Comparison of ENCODE assay signal across 8 cellular contexts in the genomic region with DNA sequence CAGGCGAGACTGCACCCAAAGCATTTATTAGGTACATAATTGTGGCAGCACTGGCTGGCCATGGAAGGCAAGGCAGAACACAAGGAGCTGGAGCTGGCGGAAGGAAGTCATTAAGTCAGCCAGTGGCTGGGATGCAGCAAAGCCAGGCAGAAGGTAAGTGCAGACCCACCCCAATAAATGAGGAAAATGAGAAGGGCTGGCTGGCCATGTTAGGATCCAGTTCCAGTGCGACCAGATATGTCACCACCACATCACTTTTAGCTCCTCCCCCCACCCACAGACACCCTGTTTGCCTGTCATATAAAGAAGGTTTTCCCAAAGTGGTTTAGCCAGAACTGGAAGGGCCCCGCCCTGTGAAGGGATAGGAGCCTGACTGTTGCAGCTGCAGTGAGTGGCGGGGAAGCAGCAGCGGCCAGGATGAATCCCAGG.
A peak's percentile ranks its signal among the peaks of the same experiment; 100 is the strongest.
DNase-seq lines count a peak whose midpoint lies in the region; ATAC-seq and TF ChIP-seq lines count a peak whose summit lies in the region.

A gene (plus strand): TSS at position 328 of the 429 bp plus-strand sequence. CDS start 7,153 bp downstream, outside the sequence.

- DNase-seq in COLO668 (lab: John Stamatoyannopoulos, UW; ENCODE audit: unreplicated experiment) = peak; percentile 85
- peak; percentile 81 for DNase-seq in NCI-H526 treated with DMSO at 0.1 percent for 48 hours (lab: John Stamatoyannopoulos, UW)
- DNase-seq in effector memory CD8-positive, alpha-beta T cell = no peak
- DNase-seq in HuH-7 (ENCODE audit: low spot score) = no peak
- no peak for DNase-seq in iPS-NIHi11 (ENCODE audit: low spot score)

- H3K4me3 Mint-ChIP-seq in effector memory CD8-positive, alpha-beta T cell = no peak within 1 kb of the TSS
- peak within 1 kb of the TSS; percentile 84 to 93 (median 91) for H3K4me3 Mint-ChIP-seq in nephron

- H3K27me3 Mint-ChIP-seq in effector memory CD8-positive, alpha-beta T cell = no peaks in the 10 kb centered on the region
- peaks cover 17% of the 10 kb centered on the region for H3K27me3 Mint-ChIP-seq in nephron (ENCODE audit: low read depth)

- peak within 1 kb of the TSS; percentile 47 to 87 for H3K27ac Mint-ChIP-seq in effector memory CD8-positive, alpha-beta T cell
- peak within 1 kb of the TSS; percentile 60 to 96 (median 80) for H3K27ac Mint-ChIP-seq in nephron

- peaks cover 27% of the 10 kb centered on the region for H3K36me3 Mint-ChIP-seq in effector memory CD8-positive, alpha-beta T cell (ENCODE audit: insufficient read depth)
- no peaks in the 10 kb centered on the region for H3K36me3 Mint-ChIP-seq in nephron (ENCODE audit: low read depth)

- no peak for TF ChIP-seq CTCF in nephron (IDR thresholded peaks at IDR 0.05; ENCODE audit: unreplicated experiment in 3 of 3)

- no peak for ATAC-seq in effector memory CD8-positive, alpha-beta T cell (replicated peaks)
- no peak for ATAC-seq in GM18517 (IDR thresholded peaks at IDR 0.05; ENCODE audit: unreplicated experiment)
- ATAC-seq in HG03439 (IDR thresholded peaks at IDR 0.05; ENCODE audit: unreplicated experiment) = no peak

- peaks cover 26 to 28% of the 10 kb centered on the region in 2 donors for H3K4me1 Mint-ChIP-seq in effector memory CD8-positive, alpha-beta T cell (ENCODE audit: low read depth in 2 of 2)
- H3K4me1 Mint-ChIP-seq in nephron = peaks cover 39% of the 10 kb centered on the region

- no peaks in the 10 kb centered on the region for H3K9me3 Mint-ChIP-seq in effector memory CD8-positive, alpha-beta T cell
- no peaks in the 10 kb centered on the region for H3K9me3 Mint-ChIP-seq in nephron

Comparison
In these comparisons a context has a peak if more than half of its experiments do, and no peak if none do; other contexts are left out.
1. DNase-seq: peak in COLO668 (single experiment) and NCI-H526 treated with DMSO at 0.1 percent for 48 hours (single experiment); none in effector memory CD8-positive, alpha-beta T cell (0 of 3), HuH-7 (single experiment) and iPS-NIHi11 (single experiment).
2. H3K4me3 Mint-ChIP-seq: peak in nephron (3 of 3); none in effector memory CD8-positive, alpha-beta T cell (0 of 2).